ENCODE assay signal across 8 cellular contexts in the genomic region with DNA sequence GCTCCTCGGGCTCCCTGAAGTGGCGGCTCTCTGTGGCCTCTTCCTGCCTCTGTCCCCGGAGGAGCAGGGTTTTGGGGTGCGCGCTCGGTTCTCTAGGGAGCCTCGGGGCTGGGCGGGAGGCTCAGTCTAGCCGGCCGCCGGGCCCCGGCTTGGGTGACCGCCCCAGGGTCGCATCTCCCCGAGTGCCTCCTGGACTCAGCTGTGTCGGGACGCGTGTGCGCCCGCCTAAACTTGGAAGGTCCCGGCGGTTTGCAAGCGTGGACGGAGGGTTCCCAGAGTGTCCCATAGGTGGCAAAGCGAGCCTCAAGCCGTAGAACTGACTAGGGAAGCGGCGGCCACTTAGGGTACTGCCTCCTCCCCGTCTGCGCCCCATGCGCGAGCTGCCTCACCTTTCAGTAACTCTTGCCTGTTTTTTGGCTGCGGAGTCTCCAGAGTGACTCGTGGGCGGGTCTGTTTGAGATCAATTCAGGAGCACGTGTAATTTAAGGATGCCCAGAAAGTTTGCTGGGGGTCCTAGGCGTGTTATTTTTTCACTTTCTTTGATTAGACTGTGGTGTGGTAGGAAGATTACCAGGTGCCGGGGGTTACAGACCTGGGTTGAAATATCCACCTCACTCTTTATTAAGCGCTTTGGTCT. TPM values are rescaled to one million over a fixed set of nuclear protein-coding genes. Genes with fewer than 3 reads are reported as not detected.
DNase-seq lines count a peak whose midpoint lies in the region; ATAC-seq and TF ChIP-seq lines count a peak whose summit lies in the region.

No MANE protein-coding gene starts in this region.

- no peaks in the 10 kb centered on the region for H3K9me3 Mint-ChIP-seq in activated T-cell treated with anti-CD3 and anti-CD28 coated beads, Interleukin-2, amount 50 U/mL, for 24 hours
- no peaks in the 10 kb centered on the region for H3K9me3 Mint-ChIP-seq in naive B cell
- no peaks in the 10 kb centered on the region for H3K9me3 Mint-ChIP-seq in stimulated activated effector memory CD8-positive, alpha-beta T cell treated with anti-CD3 and anti-CD28 coated beads, Interleukin-12 subunit alpha, Interleukin-12 subunit beta, amount 100 ng/mL, for 72 hours

- CTCF ChIA-PET in PC-9 (lab: Charles Lee) = interaction anchor here (0.9 to 1.2 kb wide), 2 partner anchors 17 to 548 kb away, joined by 4 to 5 read pairs; no protein-coding TSS in a partner anchor

- peaks cover 6% of the 10 kb centered on the region for H3K27me3 Mint-ChIP-seq in activated T-cell treated with anti-CD3 and anti-CD28 coated beads, Interleukin-2, amount 50 U/mL, for 24 hours
- H3K27me3 Mint-ChIP-seq in naive B cell = no peaks in the 10 kb centered on the region

- H3K9me3 ChIP-seq in PC-9 (ENCODE audit: insufficient read depth, low read depth) (no peaks in the 10 kb centered on the region), esophagus muscularis mucosa (no peaks in the 10 kb centered on the region)

- peak overlapping the region; percentile 98 for H3K4me2 ChIP-seq in PC-9

- BruUV-seq in PC-9 (replicated peaks; lab: Mats Ljungman, UMichigan) = TSS peak; percentile 43

- H3K4me3 ChIP-seq in HL-60 (replicated peaks; ENCODE audit: insufficient read depth, low read length) (peak overlapping the region; percentile 79), PC-9 (peak overlapping the region; percentile 84), esophagus muscularis mucosa (peak overlapping the region; percentile 85 to 98 (median 86))

- no peak for TF ChIP-seq POLR2A in esophagus muscularis mucosa (IDR thresholded peaks at IDR 0.05; ENCODE audit: low read depth)

- intact Hi-C loops in PC-9 (cut with micrococcal nuclease; ENCODE audit: unreplicated experiment) = loop anchor here (1.0 to 5.0 kb wide), 2 partner anchors 216 to 1126 kb away; partner anchors contain the start of gene MFN1
- intact Hi-C loops in esophagus muscularis mucosa (cut with DNase I) = loop anchor here (5.0 to 10.0 kb wide), 3 partner anchors 116 to 419 kb away; partner anchors contain the start of genes MFN1 and PIK3CA

- peaks cover 10% of the 10 kb centered on the region; the same call in 1 of the 2 replicates for H3F3A ChIP-seq in PC-9 (ENCODE audit: insufficient read depth, low read depth)

- peaks cover 18% of the 10 kb centered on the region; the same call in 1 of the 2 replicates for H4K20me1 ChIP-seq in PC-9 (ENCODE audit: insufficient read depth)

- ATAC-seq in GM19468 (IDR thresholded peaks at IDR 0.05; ENCODE audit: extremely low read depth, unreplicated experiment) (peak; percentile 37), naive B cell (ENCODE audit: low read depth in 2 of 2) (peak; percentile 65 to 68)
- ATAC-seq in stimulated activated effector memory CD8-positive, alpha-beta T cell treated with anti-CD3 and anti-CD28 coated beads, Interleukin-12 subunit alpha, Interleukin-12 subunit beta, amount 100 ng/mL, for 72 hours = peak; percentile 73

- no peaks in the 10 kb centered on the region for H3K9me2 ChIP-seq in PC-9 (ENCODE audit: insufficient read depth)

- peak overlapping the region; percentile 99 for H3K27ac Mint-ChIP-seq in activated T-cell treated with anti-CD3 and anti-CD28 coated beads, Interleukin-2, amount 50 U/mL, for 24 hours
- H3K27ac Mint-ChIP-seq in naive B cell = peak overlapping the region; percentile 36 to 93 (median 90)
- H3K27ac Mint-ChIP-seq in stimulated activated effector memory CD8-positive, alpha-beta T cell treated with anti-CD3 and anti-CD28 coated beads, Interleukin-12 subunit alpha, Interleukin-12 subunit beta, amount 100 ng/mL, for 72 hours = peak overlapping the region; percentile 95

- 3% methylated on average over 17 of the region's 39 CpGs for WGBS in esophagus muscularis mucosa

- POLR2A ChIA-PET in PC-9 (lab: Charles Lee; ENCODE audit: unreplicated experiment) = interaction anchor here (0.5 to 1.2 kb wide), 5 partner anchors 26 to 492 kb away, joined by 3 to 22 read pairs (median 7); partner anchors contain the start of gene ZNF639

- peaks cover 24% of the 10 kb centered on the region for H3K4me1 ChIP-seq in PC-9 (replicated peaks; ENCODE audit: insufficient read depth)
- peaks cover 6 to 24% (median 15%) of the 10 kb centered on the region in 4 donors for H3K4me1 ChIP-seq in esophagus muscularis mucosa

- H3K36me3 ChIP-seq in PC-9 (ENCODE audit: low read depth) (no peaks in the 10 kb centered on the region), esophagus muscularis mucosa (no peaks in the 10 kb centered on the region)

- in situ Hi-C loops in Caki2 (cut with HindIII; ENCODE audit: low pct_unique_long_range_greater_than_20kb, low sequenced_read_pairs) = no loop called here

- H2AFZ ChIP-seq in PC-9 = peak overlapping the region; percentile 86

- peaks cover 36% of the 10 kb centered on the region for H3K4me1 Mint-ChIP-seq in activated T-cell treated with anti-CD3 and anti-CD28 coated beads, Interleukin-2, amount 50 U/mL, for 24 hours (ENCODE audit: low read depth)
- peaks cover 21 to 30% (median 24%) of the 10 kb centered on the region in 3 donors for H3K4me1 Mint-ChIP-seq in naive B cell
- H3K4me1 Mint-ChIP-seq in stimulated activated effector memory CD8-positive, alpha-beta T cell treated with anti-CD3 and anti-CD28 coated beads, Interleukin-12 subunit alpha, Interleukin-12 subunit beta, amount 100 ng/mL, for 72 hours = peaks cover 32% of the 10 kb centered on the region

- H3K79me2 ChIP-seq in PC-9 (ENCODE audit: low read depth) = peaks cover 48% of the 10 kb centered on the region

- TF ChIP-seq CTCF in HL-60 (IDR thresholded peaks at IDR 0.05; ENCODE audit: insufficient read depth, low read length) (peak; percentile 30), PC-9 (conservative IDR thresholded peaks at IDR 0.05) (peak; percentile 64), esophagus muscularis mucosa (IDR thresholded peaks at IDR 0.05) (peak in 2 of 3 experiments; percentile 48 to 68)

- H3K27me3 ChIP-seq in HL-60 (ENCODE audit: insufficient read depth, poor library complexity, severe bottlenecking) (no peaks in the 10 kb centered on the region), PC-9 (ENCODE audit: insufficient read depth, low read depth) (no peaks in the 10 kb centered on the region), esophagus muscularis mucosa (no peaks in the 10 kb centered on the region)

- DNase-seq in Caki2 (ENCODE audit: low read depth) (peak; percentile 74), HL-60 (ENCODE audit: low read depth in 1 of 2, low spot score in 1 of 2) (peak; percentile 41 to 85), PC-9 (peak; percentile 82), esophagus muscularis mucosa (ENCODE audit: extremely low spot score) (peak; percentile 92), naive B cell (peak; percentile 71)
- peak; percentile 80 for DNase-seq in activated T-cell treated with anti-CD3 and anti-CD28 coated beads, Interleukin-2, amount 50 U/mL, for 24 hours
- DNase-seq in stimulated activated effector memory CD8-positive, alpha-beta T cell treated with anti-CD3 and anti-CD28 coated beads, Interleukin-12 subunit alpha, Interleukin-12 subunit beta, amount 100 ng/mL, for 72 hours (ENCODE audit: low spot score in 2 of 2) = peak; percentile 44 to 85

- H3K36me3 Mint-ChIP-seq in activated T-cell treated with anti-CD3 and anti-CD28 coated beads, Interleukin-2, amount 50 U/mL, for 24 hours (ENCODE audit: low read depth) = peaks cover 11% of the 10 kb centered on the region
- H3K36me3 Mint-ChIP-seq in naive B cell = no peaks in the 10 kb centered on the region
- peaks cover 8% of the 10 kb centered on the region for H3K36me3 Mint-ChIP-seq in stimulated activated effector memory CD8-positive, alpha-beta T cell treated with anti-CD3 and anti-CD28 coated beads, Interleukin-12 subunit alpha, Interleukin-12 subunit beta, amount 100 ng/mL, for 72 hours

- peak overlapping the region; percentile 92 for H3K27ac ChIP-seq in HL-60 (replicated peaks)
- H3K27ac ChIP-seq in PC-9 = peak overlapping the region; percentile 38
- H3K27ac ChIP-seq in esophagus muscularis mucosa (replicated peaks in 1 of 4) = peak overlapping the region; percentile 84 to 92 (median 87)

- no peak for TF ChIP-seq EP300 in esophagus muscularis mucosa (IDR thresholded peaks at IDR 0.05)

- H3K4me3 Mint-ChIP-seq in activated T-cell treated with anti-CD3 and anti-CD28 coated beads, Interleukin-2, amount 50 U/mL, for 24 hours = peak overlapping the region; percentile 98
- peak overlapping the region; percentile 86 to 99 (median 98) for H3K4me3 Mint-ChIP-seq in naive B cell
- H3K4me3 Mint-ChIP-seq in stimulated activated effector memory CD8-positive, alpha-beta T cell treated with anti-CD3 and anti-CD28 coated beads, Interleukin-12 subunit alpha, Interleukin-12 subunit beta, amount 100 ng/mL, for 72 hours = peak overlapping the region; percentile 92

RNA-seq across cellular contexts. Expression of gene ACTL6A, which starts 0.7 kb away (rescaled TPM):
- total RNA-seq in Caki2 (2014; rRNA removed; shearing (Covaris generic); ENCODE audit: low replicate concordance) = 184 and 205 TPM in 2 replicates
- total RNA-seq in PC-9 (2021) (87.9 and 113 TPM in 2 replicates), esophagus muscularis mucosa (10 to 100 TPM; 27.4 to 34.5 (median 34.1) TPM)
- 10 to 100 TPM; 26.9 to 48.6 (median 31.8) TPM for polyA plus RNA-seq in naive B cell (ENCODE audit: low read depth in 6 of 6)

RNA-seq across cellular contexts. Expression of gene MRPL47, which starts 41.0 kb away (rescaled TPM):
- 83.8 and 91.6 TPM in 2 replicates for total RNA-seq in Caki2 (2014; rRNA removed; shearing (Covaris generic); ENCODE audit: low replicate concordance)
- total RNA-seq in PC-9 (2021) (51.3 and 56.1 TPM in 2 replicates), esophagus muscularis mucosa (10 to 100 TPM; 24.4 to 33.6 (median 30.6) TPM)
- polyA plus RNA-seq in naive B cell (ENCODE audit: low read depth in 6 of 6) = 10 to 100 TPM; 33.0 to 51.2 (median 45.7) TPM

RNA-seq across cellular contexts. Expression of gene NDUFB5, which starts 41.2 kb away (rescaled TPM):
- 271 and 320 TPM in 2 replicates for total RNA-seq in Caki2 (2014; rRNA removed; shearing (Covaris generic); ENCODE audit: low replicate concordance)
- total RNA-seq in PC-9 (2021) (121 and 128 TPM in 2 replicates), esophagus muscularis mucosa (100 to 1,000 TPM in 1 of 4 donors, 10 to 100 TPM in 3; 62.7 to 112 (median 83.1) TPM)
- 100 to 1,000 TPM in 1 of 6 donors, 10 to 100 TPM in 5; 52.3 to 102 (median 77.4) TPM for polyA plus RNA-seq in naive B cell (ENCODE audit: low read depth in 6 of 6)

Comparison
In these comparisons a context has a peak if more than half of its experiments do, and no peak if none do; other contexts are left out.
1. Peak in every context shown above with its lines: DNase-seq, ATAC-seq, H3K4me3 ChIP-seq and H3K27ac ChIP-seq.
2. H3K27ac ChIP-seq: peak in every context shown above with its lines; median percentile 92 in HL-60; 87 in esophagus muscularis mucosa; 38 in PC-9.